ENCODE assay signal across 1 cellular context in genomic region chr5:178859625-178860521, GRCh38.
A peak's percentile ranks its signal among the peaks of the same experiment; 100 is the strongest.
TF ChIP-seq lines count a peak whose summit lies in the region.

TSS of gene ZNF354B (plus strand) at chr5:178859953. CDS start at chr5:178861048, 1,095 bp downstream.

TF ChIP-seq in K562, 482 proteins besides CTCF, POLR2A, EP300 and RAD21 (continued from another document and continues in another):
- TF ChIP-seq CHD7 (IDR thresholded peaks at IDR 0.05; ENCODE audit: low read depth, low read length): no peak
- 0 out of 2 replicates have a peak, but pooled peaks have one; percentile 52 for TF ChIP-seq HNRNPL (IDR thresholded peaks at IDR 0.05; ENCODE audit: low read depth, low read length)
- TF ChIP-seq POLR3G (IDR thresholded peaks at IDR 0.05; ENCODE audit: extremely low read depth, insufficient read length, insufficient replicate concordance): no peak
- TF ChIP-seq STAT6 (CRISPR knock-in tag; IDR thresholded peaks at IDR 0.05): no peak
- peak; percentile 64 for TF ChIP-seq TBP (optimal IDR thresholded peaks at IDR 0.05; ENCODE audit: low read depth, low read length)
- no peak for TF ChIP-seq ZNF586 (CRISPR knock-in tag; conservative IDR thresholded peaks at IDR 0.05)
- no peak for TF ChIP-seq TSHZ1 (CRISPR knock-in tag; IDR thresholded peaks at IDR 0.05)
- TF ChIP-seq ZNF277 (CRISPR knock-in tag; IDR thresholded peaks at IDR 0.05; ENCODE audit: borderline replicate concordance): no peak
- TF ChIP-seq SRF (CRISPR knock-in tag; IDR thresholded peaks at IDR 0.05): peak in 1 of 2 experiments; percentile 44; a peak in 1 of 4 replicates
- TF ChIP-seq PBX2 (CRISPR knock-in tag; IDR thresholded peaks at IDR 0.05; ENCODE audit: low read depth): no peak
- no peak for TF ChIP-seq PBX2 (tag; conservative IDR thresholded peaks at IDR 0.05; ENCODE audit: low read depth)
- no peak for TF ChIP-seq MAFG (tag; conservative IDR thresholded peaks at IDR 0.05)
- peak; percentile 81 for TF ChIP-seq MAX (CRISPR knock-in tag; IDR thresholded peaks at IDR 0.05)
- TF ChIP-seq LARP7 (IDR thresholded peaks at IDR 0.05): no peak
- no peak for TF ChIP-seq MLX (CRISPR knock-in tag; conservative IDR thresholded peaks at IDR 0.05)
- TF ChIP-seq PRMT5 (CRISPR knock-in tag; IDR thresholded peaks at IDR 0.05): no peak
- no peak for TF ChIP-seq TEAD4 (IDR thresholded peaks at IDR 0.05; ENCODE audit: low read length)
- TF ChIP-seq TEAD4 (CRISPR knock-in tag; IDR thresholded peaks at IDR 0.05; ENCODE audit: borderline replicate concordance): no peak
- no peak for TF ChIP-seq HOXB6 (CRISPR knock-in tag; IDR thresholded peaks at IDR 0.05; ENCODE audit: borderline replicate concordance)
- TF ChIP-seq FOXP4 (CRISPR knock-in tag; IDR thresholded peaks at IDR 0.05; ENCODE audit: borderline replicate concordance): no peak
- TF ChIP-seq ETS1 (conservative IDR thresholded peaks at IDR 0.05; ENCODE audit: control insufficient read depth, low read depth, low read length): peak; percentile 95
- no peak for TF ChIP-seq CBX2 (IDR thresholded peaks at IDR 0.05; ENCODE audit: insufficient read depth, low read length, poor library complexity, severe bottlenecking)
- TF ChIP-seq MYNN (IDR thresholded peaks at IDR 0.05): no peak
- no peak for TF ChIP-seq MYNN (CRISPR knock-in tag; IDR thresholded peaks at IDR 0.05)
- peak; percentile 79 for TF ChIP-seq ELF4 (CRISPR knock-in tag; IDR thresholded peaks at IDR 0.05)
- no peak for TF ChIP-seq SLC30A9 (CRISPR knock-in tag; IDR thresholded peaks at IDR 0.05)
